In the genomic region with DNA sequence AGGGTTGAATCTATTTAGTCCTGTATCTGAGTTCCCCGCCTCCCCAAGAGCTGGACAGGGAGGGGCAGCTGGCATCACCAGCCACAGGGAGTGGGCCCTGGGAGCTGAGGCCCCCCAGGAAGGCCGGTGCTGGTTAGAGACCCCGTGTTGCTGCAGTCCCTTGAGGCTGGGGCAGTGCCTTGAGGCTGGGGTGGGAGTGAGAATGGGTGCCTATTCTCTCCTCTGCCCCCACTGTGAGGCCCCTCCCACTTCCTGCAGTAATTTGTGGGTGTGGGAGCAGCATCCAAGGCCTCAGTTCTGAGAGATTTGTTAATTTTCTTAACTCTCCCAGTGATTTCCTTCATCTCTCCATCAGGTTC, we compare ENCODE assay signal across 7 cellular contexts. TPM values are rescaled to one million over a fixed set of nuclear protein-coding genes. Genes with fewer than 3 reads are reported as not detected.
DNase-seq lines count a peak whose midpoint lies in the region; ATAC-seq lines count a peak whose summit lies in the region.

No MANE protein-coding gene starts in this region.

- H3K36me3 ChIP-seq in stomach smooth muscle (ENCODE audit: control insufficient read depth in 2 of 2, insufficient read depth in 2 of 2, low read length in 2 of 2) = no peaks in the 10 kb centered on the region

- WGBS in right cardiac atrium = 39% methylated on average over 3 of the region's 3 CpGs

- no peaks in the 10 kb centered on the region for H3K27me3 ChIP-seq in right cardiac atrium (ENCODE audit: control insufficient read depth, insufficient read depth)
- no peaks in the 10 kb centered on the region for H3K27me3 ChIP-seq in stomach smooth muscle (ENCODE audit: control insufficient read depth in 1 of 2, insufficient read depth in 2 of 2, low read length in 2 of 2)

- peaks cover 66% of the 10 kb centered on the region for H3K4me1 Mint-ChIP-seq in activated T-cell treated with anti-CD3 and anti-CD28 coated beads, Interleukin-2, amount 50 U/mL, for 4 hours (ENCODE audit: low read depth)

- no peaks in the 10 kb centered on the region for H3K27me3 Mint-ChIP-seq in activated T-cell treated with anti-CD3 and anti-CD28 coated beads, Interleukin-2, amount 50 U/mL, for 4 hours (ENCODE audit: low read depth)

- intact Hi-C loops in right cardiac atrium (cut with DNase I) = loop anchor here in 3 of 4 donors (2.0 to 10.0 kb wide), 6 partner anchors 35 to 233 kb away; a partner anchor contains a TSS

- H3K9me3 Mint-ChIP-seq in activated T-cell treated with anti-CD3 and anti-CD28 coated beads, Interleukin-2, amount 50 U/mL, for 4 hours = no peaks in the 10 kb centered on the region

- DNase-seq in NAMALWA (ENCODE audit: low spot score) (peak; percentile 61), right cardiac atrium (peak; percentile 45 to 70 (median 69)), NCI-H748 (lab: John Stamatoyannopoulos, UW; ENCODE audit: unreplicated experiment) (no peak)
- DNase-seq in activated T-cell treated with anti-CD3 and anti-CD28 coated beads, Interleukin-2, amount 50 U/mL, for 4 hours = peak; percentile 41

- peak overlapping the region; percentile 45 for H3K4me3 Mint-ChIP-seq in activated T-cell treated with anti-CD3 and anti-CD28 coated beads, Interleukin-2, amount 50 U/mL, for 4 hours

- no peaks in the 10 kb centered on the region for H3K9me3 ChIP-seq in right cardiac atrium (ENCODE audit: control insufficient read depth, low read length)
- no peaks in the 10 kb centered on the region for H3K9me3 ChIP-seq in stomach smooth muscle (ENCODE audit: control insufficient read depth in 2 of 2, low read length in 2 of 2)

- H3K4me1 ChIP-seq in right cardiac atrium (ENCODE audit: control insufficient read depth, insufficient read depth, low read length) (peaks cover 10% of the 10 kb centered on the region), stomach smooth muscle (ENCODE audit: control insufficient read depth, insufficient read depth, low read length) (peaks cover 67% of the 10 kb centered on the region)

- H3K27ac ChIP-seq in right cardiac atrium (ENCODE audit: low read length) = peak overlapping the region; percentile 49
- H3K27ac ChIP-seq in stomach smooth muscle (ENCODE audit: low read length) = peak overlapping the region; percentile 99

- no peaks in the 10 kb centered on the region for H3K36me3 Mint-ChIP-seq in activated T-cell treated with anti-CD3 and anti-CD28 coated beads, Interleukin-2, amount 50 U/mL, for 4 hours (ENCODE audit: insufficient read depth)

- H3K9ac ChIP-seq in stomach smooth muscle (ENCODE audit: low read length in 2 of 2) = peak overlapping the region; percentile 35 to 48

- H3K4me3 ChIP-seq in right cardiac atrium (ENCODE audit: low read length) (no peak overlapping the region), stomach smooth muscle (ENCODE audit: low read length in 2 of 2) (peak overlapping the region; percentile 29 to 34)

- no peak for ATAC-seq in activated T-cell treated with anti-CD3 and anti-CD28 coated beads, Interleukin-2, amount 50 U/mL, for 4 hours
- ATAC-seq in right cardiac atrium (no peak), GM21526 (IDR thresholded peaks at IDR 0.05; ENCODE audit: low FRiP score, unreplicated experiment) (no peak), HG03175 (IDR thresholded peaks at IDR 0.05; ENCODE audit: unreplicated experiment) (no peak)

RNA-seq across cellular contexts. Expression of a gene that starts 2.5 kb away (rescaled TPM):
- 10 to 100 TPM; 64.2 to 69.6 (median 65.9) TPM for total RNA-seq in activated T-cell treated with anti-CD3 and anti-CD28 coated beads, Interleukin-2, amount 50 U/mL, for 4 hours
- total RNA-seq in right cardiac atrium = 10 to 100 TPM; 58.5 to 67.2 (median 64.0) TPM
- polyA plus RNA-seq in right cardiac atrium = 73.6 TPM

RNA-seq across cellular contexts. Expression of a gene that starts 4.1 kb away (rescaled TPM):
- 100 to 1,000 TPM; 162 to 182 (median 164) TPM for total RNA-seq in activated T-cell treated with anti-CD3 and anti-CD28 coated beads, Interleukin-2, amount 50 U/mL, for 4 hours
- 100 to 1,000 TPM; 285 to 403 (median 374) TPM for total RNA-seq in right cardiac atrium
- 330 TPM for polyA plus RNA-seq in right cardiac atrium

RNA-seq across cellular contexts. Expression of a gene that starts 26.8 kb away (rescaled TPM):
- under 1 TPM; 0.08 to 0.43 (median 0.18) TPM for total RNA-seq in activated T-cell treated with anti-CD3 and anti-CD28 coated beads, Interleukin-2, amount 50 U/mL, for 4 hours
- 1 to 10 TPM; 2.7 to 4.1 (median 3.3) TPM for total RNA-seq in right cardiac atrium
- polyA plus RNA-seq in right cardiac atrium = 2.4 TPM
